Comparison of ENCODE assay signal across 16 cellular contexts in the genomic region with DNA sequence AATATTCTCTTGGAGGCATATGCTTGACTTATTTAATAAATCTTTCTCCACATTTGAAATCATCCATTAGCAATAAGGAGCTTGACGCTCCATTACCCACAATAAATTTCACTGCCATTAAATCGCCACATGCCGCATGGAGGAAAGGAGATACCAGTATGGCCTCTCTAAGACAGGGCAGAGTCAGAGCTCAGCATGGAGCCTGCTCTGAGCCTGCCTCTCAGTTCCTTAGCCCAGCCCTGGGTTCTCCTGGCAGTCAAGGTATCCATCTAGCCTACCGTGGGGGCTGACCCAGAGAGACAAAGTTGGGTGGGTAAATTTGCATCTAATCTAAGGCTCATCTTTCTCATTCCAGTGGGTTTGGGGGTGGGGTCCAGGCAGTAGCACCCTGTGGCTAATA.
"Had no signal": no experiment of that assay in that cellular context is flagged by ENCODE, and none has a peak within 500 bp of the region (broad histone marks: within the 10 kb centered on the region; RNA-seq: fewer than 3 reads in every experiment).

No MANE protein-coding gene starts in this region.

- DNase-seq: activated CD4-positive, alpha-beta T cell treated with anti-CD3 and anti-CD28 coated beads for 36 hours; activated CD4-positive, alpha-beta T cell treated with anti-CD3 and anti-CD28 coated beads, Interleukin-2, amount 50 U/mL, for 48 hours; activated gamma-delta T cell; effector CD4-positive, alpha-beta T cell; mesendoderm; naive thymus-derived CD8-positive, alpha-beta T cell; stimulated activated CD4-positive, alpha-beta T cell treated with anti-CD3 and anti-CD28 coated beads, Interleukin-2, amount 100 ng/mL, for 48 hours; stimulated activated naive CD8-positive, alpha-beta T cell treated with anti-CD3 and anti-CD28 coated beads, Interleukin-15, amount 100 ng/mL, for 72 hours; trophoblast cell had no signal

- H3K27me3 ChIP-seq: adrenal gland, breast epithelium, gastrocnemius medialis, heart right ventricle, vagina had no signal

- H3K27ac Mint-ChIP-seq: activated CD4-positive, alpha-beta T cell treated with anti-CD3 and anti-CD28 coated beads for 36 hours; activated naive CD4-positive, alpha-beta T cell treated with anti-CD3 and anti-CD28 coated beads, Interleukin-2, amount 50 U/mL, for 72 hours; naive thymus-derived CD8-positive, alpha-beta T cell; stimulated activated naive CD8-positive, alpha-beta T cell treated with anti-CD3 and anti-CD28 coated beads, Interleukin-15, amount 100 ng/mL, for 72 hours; WTC11 had no signal

- H3K27ac ChIP-seq: breast epithelium, gastrocnemius medialis, vagina had no signal

- H3K4me1 Mint-ChIP-seq: activated CD4-positive, alpha-beta T cell treated with anti-CD3 and anti-CD28 coated beads for 36 hours; naive thymus-derived CD8-positive, alpha-beta T cell; stimulated activated naive CD8-positive, alpha-beta T cell treated with anti-CD3 and anti-CD28 coated beads, Interleukin-15, amount 100 ng/mL, for 72 hours; WTC11 had no signal

- H3K4me3 ChIP-seq: adrenal gland, breast epithelium, gastrocnemius medialis, heart right ventricle, vagina had no signal

- H3K36me3 ChIP-seq: adrenal gland, breast epithelium, gastrocnemius medialis, heart right ventricle, vagina had no signal

- ATAC-seq: activated CD4-positive, alpha-beta T cell treated with anti-CD3 and anti-CD28 coated beads for 36 hours; activated naive CD4-positive, alpha-beta T cell treated with anti-CD3 and anti-CD28 coated beads, Interleukin-2, amount 50 U/mL, for 72 hours; naive thymus-derived CD8-positive, alpha-beta T cell; stimulated activated naive CD8-positive, alpha-beta T cell treated with anti-CD3 and anti-CD28 coated beads, Interleukin-15, amount 100 ng/mL, for 72 hours; WTC11 had no signal

- H3K4me1 ChIP-seq: adrenal gland, breast epithelium, gastrocnemius medialis, vagina had no signal

- H3K4me3 Mint-ChIP-seq: activated CD4-positive, alpha-beta T cell treated with anti-CD3 and anti-CD28 coated beads for 36 hours; naive thymus-derived CD8-positive, alpha-beta T cell; stimulated activated naive CD8-positive, alpha-beta T cell treated with anti-CD3 and anti-CD28 coated beads, Interleukin-15, amount 100 ng/mL, for 72 hours; WTC11 had no signal

- H3K9me3 ChIP-seq: adrenal gland, breast epithelium, gastrocnemius medialis, vagina had no signal

- H3K36me3 Mint-ChIP-seq: WTC11 had no signal
